ENCODE assay signal across 27 cellular contexts in genomic region chr4:147207941-147208340, GRCh38.
"Had no signal": no experiment of that assay in that cellular context is flagged by ENCODE, and none has a peak within 500 bp of the region (broad histone marks: within the 10 kb centered on the region; RNA-seq: fewer than 3 reads in every experiment).

No MANE protein-coding gene starts in this region.

- H3K4me1 Mint-ChIP-seq: endodermal cell, memory B cell, natural killer cell, neural progenitor cell had no signal

- H3K4me3 ChIP-seq: coronary artery, hepatocyte, left ventricle myocardium inferior, lower lobe of right lung, neural progenitor cell, pancreas, stomach, thoracic aorta, transverse colon had no signal

- DNase-seq: effector CD4-positive, alpha-beta T cell; endodermal cell; erythroblast; foreskin melanocyte; head of caudate nucleus; kidney; left cardiac atrium; left ventricle myocardium inferior; lower lobe of right lung; natural killer cell; nucleus accumbens; pancreas; right cardiac atrium; small intestine; stimulated activated CD4-positive, alpha-beta T cell treated with anti-CD3 and anti-CD28 coated beads, Interleukin-12 subunit alpha, Interleukin-12 subunit beta, amount 100 ng/mL, for 4 hours; stimulated activated naive CD4-positive, alpha-beta T cell; stomach; substantia nigra; transverse colon had no signal

- H3K36me3 ChIP-seq: left ventricle myocardium inferior, lower lobe of right lung, neural progenitor cell, pancreas, stomach, thoracic aorta, transverse colon had no signal

- H3K9ac ChIP-seq: neural progenitor cell had no signal

- FAIRE-seq: endothelial cell of umbilical vein, kidney, pancreas, small intestine had no signal

- H3K27me3 Mint-ChIP-seq: memory B cell, progenitor cell of endocrine pancreas had no signal

- H3K4me1 ChIP-seq: left ventricle myocardium inferior, lower lobe of right lung, neural progenitor cell, pancreas, stomach, transverse colon had no signal

- H3K9me3 ChIP-seq: left ventricle myocardium inferior, lower lobe of right lung, pancreas, stomach, thoracic aorta, transverse colon had no signal

- H3K36me3 Mint-ChIP-seq: memory B cell, natural killer cell, neural progenitor cell had no signal

- H3K4me3 Mint-ChIP-seq: endodermal cell, memory B cell, mesothelial cell of epicardium, natural killer cell, neural progenitor cell had no signal

- ATAC-seq: left cardiac atrium, lower lobe of right lung, natural killer cell, pancreas, right cardiac atrium had no signal

- H3K27me3 ChIP-seq: hepatocyte, neural progenitor cell, stomach, transverse colon had no signal

- H3K9me3 Mint-ChIP-seq: endodermal cell, neural progenitor cell had no signal

- H3K27ac Mint-ChIP-seq: endodermal cell, memory B cell, mesothelial cell of epicardium, natural killer cell, neural progenitor cell, progenitor cell of endocrine pancreas had no signal
